8 cellular contexts compared by ENCODE assay signal in the genomic region with DNA sequence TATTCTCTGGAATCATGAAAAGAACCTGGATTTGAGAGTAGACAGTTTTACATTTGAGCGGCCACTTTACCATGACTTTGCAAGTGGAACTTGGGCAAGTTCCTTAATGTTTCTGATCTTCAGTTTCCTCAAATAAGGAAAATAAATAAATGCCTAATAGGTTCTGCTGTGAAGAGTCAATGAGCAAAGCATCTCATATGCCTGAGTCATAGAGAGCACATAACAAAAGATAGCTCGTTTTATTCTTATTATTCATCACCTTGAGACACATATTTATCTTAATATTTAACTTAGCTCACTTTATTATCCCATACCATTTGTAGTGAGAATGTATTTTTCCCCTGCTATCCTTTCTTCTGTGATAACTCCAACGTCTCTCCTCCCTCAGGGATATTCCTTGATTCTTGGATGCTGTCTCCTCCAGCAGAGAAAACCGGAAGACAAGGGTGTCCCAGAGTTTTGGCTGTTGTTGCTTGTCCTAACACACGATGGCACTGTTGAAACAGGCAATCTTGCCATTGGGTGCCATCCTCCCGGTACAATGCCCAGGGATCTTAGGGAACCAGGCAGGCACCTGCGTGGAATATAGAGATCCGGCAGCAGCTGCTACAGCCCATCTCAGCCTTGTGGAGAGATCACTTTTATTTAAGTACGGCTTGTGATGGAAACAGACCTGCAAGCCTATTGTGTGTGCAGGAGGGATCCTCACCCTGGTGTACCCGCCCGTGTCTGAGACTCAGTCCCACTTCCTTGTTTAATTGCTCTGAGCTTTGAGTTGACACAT. TPM values are rescaled to one million over a fixed set of nuclear protein-coding genes. Genes with fewer than 3 reads are reported as not detected.
DNase-seq lines count a peak whose midpoint lies in the region; ATAC-seq and TF ChIP-seq lines count a peak whose summit lies in the region.

No MANE protein-coding gene starts in this region.

- no peak overlapping the region for H3K4me3 ChIP-seq in brain microvascular endothelial cell (ENCODE audit: low read depth, low read length)

- no peak overlapping the region for H3K27ac ChIP-seq in brain microvascular endothelial cell

- H3K36me3 ChIP-seq in brain microvascular endothelial cell (replicated peaks), result no peaks in the 10 kb centered on the region

- ATAC-seq in GM18868 (IDR thresholded peaks at IDR 0.05; ENCODE audit: unreplicated experiment) (peak; percentile 59), GM18502 (IDR thresholded peaks at IDR 0.05; ENCODE audit: poor library complexity, unreplicated experiment) (no peak)

- in situ Hi-C loops in brain microvascular endothelial cell (cut with HindIII; ENCODE audit: low pct_ligation_motif_present, low sequenced_read_pairs), result no loop called here

- peaks cover 5% of the 10 kb centered on the region for H3K27me3 ChIP-seq in brain microvascular endothelial cell (replicated peaks)

- DNase-seq in AG20443 (ENCODE audit: low spot score) (peak; percentile 86), NCI-H1092 treated with DMSO at 0.1 percent for 48 hours (lab: John Stamatoyannopoulos, UW) (peak; percentile 80), SK-N-DZ (ENCODE audit: low spot score) (peak; percentile 54), brain microvascular endothelial cell (peak; percentile 53), iPS DF 19.7 (ENCODE audit: low read depth, low spot score) (peak; percentile 61)
- peak; percentile 12 for DNase-seq in stimulated activated CD4-positive, alpha-beta T cell treated with anti-CD3 and anti-CD28 coated beads, Interleukin-12 subunit alpha, Interleukin-12 subunit beta, amount 100 ng/mL, for 4 hours

- TF ChIP-seq CTCF in brain microvascular endothelial cell (IDR thresholded peaks at IDR 0.05; ENCODE audit: low read depth, low read length, missing control alignments), result peak; percentile 87

RNA-seq across cellular contexts. Expression of gene VPS33B, which starts 33.3 kb away (rescaled TPM):
- 8.0 and 17.9 TPM in 2 replicates for polyA plus RNA-seq in SK-N-DZ (2014; cell fraction: cytosol; rRNA removed)
- polyA plus RNA-seq in SK-N-DZ (2014; cell fraction: nucleus; rRNA removed), result 22.3 and 33.5 TPM in 2 replicates

RNA-seq across cellular contexts. Expression of gene SV2B, which starts 44.3 kb away (rescaled TPM):
- 0.13 and 0.32 TPM in 2 replicates for polyA plus RNA-seq in SK-N-DZ (2014; cell fraction: cytosol; rRNA removed)
- polyA plus RNA-seq in SK-N-DZ (2014; cell fraction: nucleus; rRNA removed), result not detected in 2 replicates

Comparison
In these comparisons a context has a peak if more than half of its experiments do, and no peak if none do; other contexts are left out.
1. DNase-seq: peak in every context shown above with its lines; median percentile 86 in AG20443; 80 in NCI-H1092 treated with DMSO at 0.1 percent for 48 hours; 61 in iPS DF 19.7; 54 in SK-N-DZ; 53 in brain microvascular endothelial cell; 12 in stimulated activated CD4-positive, alpha-beta T cell treated with anti-CD3 and anti-CD28 coated beads, Interleukin-12 subunit alpha, Interleukin-12 subunit beta, amount 100 ng/mL, for 4 hours.